1 cellular context compared by ENCODE assay signal in genomic region chr20:64255361-64256281, GRCh38.
A peak's percentile ranks its signal among the peaks of the same experiment; 100 is the strongest.
TF ChIP-seq lines count a peak whose summit lies in the region.

TSS of gene PCMTD2 (plus strand) at chr20:64255748. CDS start at chr20:64259966, 4,218 bp downstream.

TF ChIP-seq in HEK293, 187 proteins besides CTCF, POLR2A, EP300 and RAD21 (continued from another document and continues in another):
- no peak for TF ChIP-seq ZNF639 (tag by site-specific recombination; IDR thresholded peaks at IDR 0.05)
- no peak for TF ChIP-seq ZNF830 (tag by site-specific recombination; IDR thresholded peaks at IDR 0.05; ENCODE audit: low read depth)
- TF ChIP-seq ZBTB1 (tag by site-specific recombination; IDR thresholded peaks at IDR 0.05) = no peak
- no peak for TF ChIP-seq ZNF350 (tag by site-specific recombination; IDR thresholded peaks at IDR 0.05)
- TF ChIP-seq ZNF202 (tag by site-specific recombination; IDR thresholded peaks at IDR 0.05; ENCODE audit: borderline replicate concordance) = no peak
- no peak for TF ChIP-seq ZNF16 (tag by site-specific recombination; IDR thresholded peaks at IDR 0.05; ENCODE audit: low read depth)
- peak; percentile 83 for TF ChIP-seq ZIC2 (tag by site-specific recombination; IDR thresholded peaks at IDR 0.05)
- TF ChIP-seq ZSCAN30 (tag by site-specific recombination; IDR thresholded peaks at IDR 0.05) = peak; percentile 75; the same call in 1 of the 2 replicates
- TF ChIP-seq ZNF423 (tag by site-specific recombination; IDR thresholded peaks at IDR 0.05) = peak; percentile 40; the same call in 1 of the 2 replicates
- no peak for TF ChIP-seq ZBTB21 (tag by site-specific recombination; IDR thresholded peaks at IDR 0.05)
- no peak for TF ChIP-seq ZNF521 (tag by site-specific recombination; IDR thresholded peaks at IDR 0.05)
- TF ChIP-seq PATZ1 (tag by site-specific recombination; IDR thresholded peaks at IDR 0.05) = peak; percentile 32; the same call in 1 of the 2 replicates
- no peak for TF ChIP-seq ZNF837 (tag by site-specific recombination; IDR thresholded peaks at IDR 0.05)
- no peak for TF ChIP-seq ZNF624 (tag by site-specific recombination; IDR thresholded peaks at IDR 0.05)
- TF ChIP-seq ZNF692 (tag by site-specific recombination; IDR thresholded peaks at IDR 0.05) = peak; percentile 100
- TF ChIP-seq ZNF488 (tag by site-specific recombination; IDR thresholded peaks at IDR 0.05) = no peak
- TF ChIP-seq GLIS1 (tag by site-specific recombination; IDR thresholded peaks at IDR 0.05) = peak; percentile 37
- TF ChIP-seq ZNF473 (tag by site-specific recombination; IDR thresholded peaks at IDR 0.05) = no peak
- peak; percentile 62; the same call in 1 of the 2 replicates for TF ChIP-seq SP7 (tag by site-specific recombination; IDR thresholded peaks at IDR 0.05)
- TF ChIP-seq ZBTB48 (tag by site-specific recombination; IDR thresholded peaks at IDR 0.05) = peak; percentile 85
- TF ChIP-seq ZBTB20 (tag by site-specific recombination; IDR thresholded peaks at IDR 0.05) = peak; percentile 76
- no peak for TF ChIP-seq TSHZ1 (tag by site-specific recombination; IDR thresholded peaks at IDR 0.05; ENCODE audit: borderline replicate concordance)
- no peak for TF ChIP-seq ZNF174 (tag by site-specific recombination; IDR thresholded peaks at IDR 0.05)
- TF ChIP-seq MYNN (tag by site-specific recombination; IDR thresholded peaks at IDR 0.05; ENCODE audit: borderline replicate concordance) = no peak
- no peak for TF ChIP-seq HOXA7 (CRISPR knock-in tag; IDR thresholded peaks at IDR 0.05; ENCODE audit: borderline replicate concordance)
- no peak for TF ChIP-seq RBAK (tag by site-specific recombination; IDR thresholded peaks at IDR 0.05)
- no peak for TF ChIP-seq ZNF292 (tag by site-specific recombination; IDR thresholded peaks at IDR 0.05; ENCODE audit: borderline replicate concordance, low read depth)
- TF ChIP-seq ZNF596 (tag by site-specific recombination; IDR thresholded peaks at IDR 0.05) = no peak
- TF ChIP-seq ZNF26 (tag by site-specific recombination; IDR thresholded peaks at IDR 0.05) = no peak
- no peak for TF ChIP-seq ZNF155 (tag by site-specific recombination; IDR thresholded peaks at IDR 0.05)
- TF ChIP-seq TCF7L2 (IDR thresholded peaks at IDR 0.05; ENCODE audit: borderline replicate concordance, low read depth, low read length) = no peak
- no peak for TF ChIP-seq ZNF529 (tag by site-specific recombination; IDR thresholded peaks at IDR 0.05; ENCODE audit: insufficient replicate concordance)
- 0 out of 2 replicates have a peak, but pooled peaks have one; percentile 45 for TF ChIP-seq ZSCAN16 (tag by site-specific recombination; IDR thresholded peaks at IDR 0.05)
- no peak for TF ChIP-seq ZNF560 (tag by site-specific recombination; IDR thresholded peaks at IDR 0.05; ENCODE audit: borderline replicate concordance)
- TF ChIP-seq ZNF426 (tag by site-specific recombination; IDR thresholded peaks at IDR 0.05) = no peak
- TF ChIP-seq INSM2 (tag by site-specific recombination; IDR thresholded peaks at IDR 0.05) = peak; percentile 28; the same call in 1 of the 2 replicates
- TF ChIP-seq ZBTB17 (tag by site-specific recombination; IDR thresholded peaks at IDR 0.05) = no peak
- TF ChIP-seq ZBTB44 (tag by site-specific recombination; IDR thresholded peaks at IDR 0.05) = no peak
- TF ChIP-seq OVOL3 (tag by site-specific recombination; IDR thresholded peaks at IDR 0.05) = no peak
- TF ChIP-seq ZNF654 (tag by site-specific recombination; IDR thresholded peaks at IDR 0.05; ENCODE audit: low read depth) = no peak
- peak; percentile 76 for TF ChIP-seq YY2 (tag by site-specific recombination; IDR thresholded peaks at IDR 0.05)
- no peak for TF ChIP-seq ATF2 (tag by site-specific recombination; IDR thresholded peaks at IDR 0.05; ENCODE audit: low read depth)
- no peak for TF ChIP-seq PBX3 (CRISPR knock-in tag; IDR thresholded peaks at IDR 0.05)
- TF ChIP-seq ZBTB8A (tag by site-specific recombination; IDR thresholded peaks at IDR 0.05) = peak; percentile 84
- no peak for TF ChIP-seq ZNF394 (tag by site-specific recombination; IDR thresholded peaks at IDR 0.05; ENCODE audit: borderline replicate concordance)
- no peak for TF ChIP-seq ZNF660 (tag by site-specific recombination; IDR thresholded peaks at IDR 0.05)
